Comparison of ENCODE assay signal across 17 cellular contexts in the genomic region with DNA sequence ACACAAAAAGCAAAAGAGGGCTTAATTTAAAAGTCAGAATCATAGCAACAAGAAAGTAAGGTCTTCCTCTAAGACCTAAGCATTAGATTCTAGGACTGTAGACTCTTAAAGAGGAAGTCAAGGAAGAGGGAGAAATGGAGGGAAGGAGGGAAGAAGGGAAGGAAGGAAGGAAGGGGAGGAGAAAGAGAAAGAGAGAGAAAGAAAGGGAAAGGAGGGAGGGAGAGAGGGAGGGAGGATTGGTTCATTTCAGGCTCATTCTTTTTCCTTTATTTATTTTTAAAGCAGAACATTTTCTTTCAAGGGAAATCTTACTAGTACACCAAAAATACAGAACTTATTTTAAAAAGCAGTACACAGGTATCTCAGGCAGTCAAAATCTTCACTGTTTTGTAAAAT.
A peak's percentile ranks its signal among the peaks of the same experiment; 100 is the strongest.
DNase-seq lines count a peak whose midpoint lies in the region; ATAC-seq, FAIRE-seq and TF ChIP-seq lines count a peak whose summit lies in the region.
"Had no signal": no experiment of that assay in that cellular context is flagged by ENCODE, and none has a peak within 500 bp of the region (broad histone marks: within the 10 kb centered on the region; RNA-seq: fewer than 3 reads in every experiment).

No MANE protein-coding gene starts in this region.

- H3K9me2 ChIP-seq in HCT116 (ENCODE audit: insufficient read depth), result no peaks in the 10 kb centered on the region

- peak overlapping the region in 1 of 2 experiments; percentile 16; a peak in 1 of 4 replicates for H3K4me3 ChIP-seq in HCT116 (replicated peaks in 1 of 2; ENCODE audit: low read depth in 1 of 2, low read length in 2 of 2)
- H3K4me3 ChIP-seq in adipocyte (ENCODE audit: low read length), result no peak overlapping the region
- no peak overlapping the region for H3K4me3 ChIP-seq in small intestine (ENCODE audit: low read depth in 1 of 2, low read length in 2 of 2)
- H3K4me3 ChIP-seq: HAP-1, skin epidermis had no signal

- H3K36me3 ChIP-seq in HCT116 (ENCODE audit: control insufficient read depth in 1 of 2, insufficient read depth in 2 of 2, low read length in 2 of 2) (peaks cover 3 to 28% of the 10 kb centered on the region in 2 experiments; a peak in 2 of 4 replicates), adipocyte (ENCODE audit: control insufficient read depth, insufficient read depth, low read length, severe bottlenecking) (peaks cover 41% of the 10 kb centered on the region), small intestine (ENCODE audit: control insufficient read depth in 2 of 2, insufficient read depth in 2 of 2, low read length in 2 of 2) (peaks cover 0 to 7% of the 10 kb centered on the region in 2 donors)

- no peak for DNase-seq in HCT116 (ENCODE audit: low read depth, low spot score)
- DNase-seq in adipocyte (ENCODE audit: low read depth), result no peak
- no peak for DNase-seq in immature natural killer cell
- no peak for DNase-seq in small intestine
- DNase-seq in HUDEP-2 (lab: John Stamatoyannopoulos, UW; ENCODE audit: unreplicated experiment in 76 of 76), result no peak
- no peak for DNase-seq in activated naive CD8-positive, alpha-beta T cell treated with anti-CD3 and anti-CD28 coated beads for 36 hours
- DNase-seq: activated naive CD8-positive, alpha-beta T cell treated with anti-CD3 and anti-CD28 coated beads, Interleukin-2, amount 10 ng/mL, durations not matched to agents 7 days and 5 days; DMS79; head of caudate nucleus; NCI-H2029 treated with DMSO at 0.1 percent for 48 hours; NCI-H69 had no signal

- H3K27ac ChIP-seq in HCT116 (ENCODE audit: low read depth, low read length), result peak overlapping the region; percentile 50
- peak overlapping the region; percentile 86 to 90 for H3K27ac ChIP-seq in small intestine (ENCODE audit: low read depth in 1 of 2, low read length in 1 of 2)

- peaks cover 27 to 38% of the 10 kb centered on the region in 2 experiments for H3K4me1 ChIP-seq in HCT116 (ENCODE audit: control insufficient read depth in 1 of 2, insufficient read depth in 2 of 2, low read length in 2 of 2)
- peaks cover 15% of the 10 kb centered on the region for H3K4me1 ChIP-seq in adipocyte (ENCODE audit: control insufficient read depth, insufficient read depth, low read length)
- H3K4me1 ChIP-seq in small intestine (ENCODE audit: control insufficient read depth in 2 of 2, insufficient read depth in 1 of 2, low read depth in 1 of 2, low read length in 1 of 2), result peaks cover 0 to 5% of the 10 kb centered on the region in 2 donors

- TF ChIP-seq RAD21 in HCT116 (IDR thresholded peaks at IDR 0.05; ENCODE audit: low read depth), result no peak

- no peaks in the 10 kb centered on the region; the same call in 1 of the 2 replicates for H3K79me2 ChIP-seq in HCT116 (ENCODE audit: insufficient read depth, low read length)

- CTCF ChIA-PET in HCT116 (lab: Charles Lee), result interaction anchor here (1.0 kb wide), 2 partner anchors 64 to 129 kb away, joined by 3 to 5 read pairs; no protein-coding TSS in a partner anchor

- TF ChIP-seq POLR2A in HCT116 (IDR thresholded peaks at IDR 0.05; ENCODE audit: borderline replicate concordance, extremely low read depth, insufficient read depth, insufficient read length), result no peak

- H3K27me3 ChIP-seq in HCT116 (ENCODE audit: insufficient read depth, low read length) (no peaks in the 10 kb centered on the region), adipocyte (replicated peaks; ENCODE audit: control insufficient read depth, insufficient read depth, low read length) (no peaks in the 10 kb centered on the region), small intestine (ENCODE audit: control insufficient read depth in 2 of 2, insufficient read depth in 2 of 2, low read length in 2 of 2) (no peaks in the 10 kb centered on the region)

- RAD21 ChIA-PET in HCT116 (lab: Charles Lee; ENCODE audit: low non-redundant PET in 1 of 2, low total read pairs in 2 of 2, uncharacterized antibody in 2 of 2, unreplicated experiment in 2 of 2), result interaction anchor here (0.6 to 0.8 kb wide), 4 partner anchors 45 to 129 kb away, joined by 3 to 5 read pairs (median 4); no protein-coding TSS in a partner anchor

- POLR2A ChIA-PET in HCT116 (lab: Charles Lee), result no interaction called here

- H3K9me3 Mint-ChIP-seq in immature natural killer cell, result no peaks in the 10 kb centered on the region
- no peaks in the 10 kb centered on the region for H3K9me3 Mint-ChIP-seq in activated T-helper 17 cell treated with anti-CD3 and anti-CD28 coated beads, Interleukin-2, amount 50 U/mL, for 72 hours
- no peaks in the 10 kb centered on the region for H3K9me3 Mint-ChIP-seq in activated naive CD8-positive, alpha-beta T cell treated with anti-CD3 and anti-CD28 coated beads for 36 hours
- H3K9me3 Mint-ChIP-seq: activated naive CD8-positive, alpha-beta T cell treated with anti-CD3 and anti-CD28 coated beads, Interleukin-2, amount 10 ng/mL, durations not matched to agents 7 days and 5 days; nephron; T-helper 1 cell treated with Interleukin-12 subunit alpha and Interleukin-12 subunit beta and Interleukin-4 antibody, amounts not matched to agents 30 μg/mL and 1 μg/mL, for 36 hours had no signal

- no peak for FAIRE-seq in small intestine (lab: Jason Lieb, UNC)

- peaks cover 11 to 13% of the 10 kb centered on the region in 2 donors for H3K4me1 Mint-ChIP-seq in immature natural killer cell
- no peaks in the 10 kb centered on the region for H3K4me1 Mint-ChIP-seq in activated T-helper 17 cell treated with anti-CD3 and anti-CD28 coated beads, Interleukin-2, amount 50 U/mL, for 72 hours
- H3K4me1 Mint-ChIP-seq in activated naive CD8-positive, alpha-beta T cell treated with anti-CD3 and anti-CD28 coated beads for 36 hours, result peaks cover 4% of the 10 kb centered on the region

- H3K4me2 ChIP-seq in HCT116 (ENCODE audit: low read length), result peak overlapping the region; percentile 62

- H3K4me3 Mint-ChIP-seq in immature natural killer cell, result no peak overlapping the region
- no peak overlapping the region for H3K4me3 Mint-ChIP-seq in activated T-helper 17 cell treated with anti-CD3 and anti-CD28 coated beads, Interleukin-2, amount 50 U/mL, for 72 hours
- no peak overlapping the region for H3K4me3 Mint-ChIP-seq in activated naive CD8-positive, alpha-beta T cell treated with anti-CD3 and anti-CD28 coated beads for 36 hours
- H3K4me3 Mint-ChIP-seq: activated naive CD8-positive, alpha-beta T cell treated with anti-CD3 and anti-CD28 coated beads, Interleukin-2, amount 10 ng/mL, durations not matched to agents 7 days and 5 days; nephron; T-helper 1 cell treated with Interleukin-12 subunit alpha and Interleukin-12 subunit beta and Interleukin-4 antibody, amounts not matched to agents 30 μg/mL and 1 μg/mL, for 36 hours had no signal

- ATAC-seq in HCT116 (no peak), GM21526 (IDR thresholded peaks at IDR 0.05; ENCODE audit: low FRiP score, unreplicated experiment) (no peak)
- no peak for ATAC-seq in activated T-helper 17 cell treated with anti-CD3 and anti-CD28 coated beads, Interleukin-2, amount 50 U/mL, for 72 hours (replicated peaks)

- H4K20me1 ChIP-seq in HCT116 (ENCODE audit: insufficient read depth), result no peaks in the 10 kb centered on the region

- H3K9ac ChIP-seq in HCT116 (ENCODE audit: low read length) (peak overlapping the region; percentile 40), adipocyte (ENCODE audit: low read length) (peak overlapping the region; percentile 25)

- H2AFZ ChIP-seq in HCT116 (ENCODE audit: low read depth, low read length, poor library complexity, severe bottlenecking), result no peak overlapping the region

- H3K9me3 ChIP-seq in HCT116 (ENCODE audit: control insufficient read depth in 1 of 2, insufficient read depth in 1 of 2, low read depth in 1 of 2, low read length in 2 of 2) (no peaks in the 10 kb centered on the region), adipocyte (ENCODE audit: control insufficient read depth, low read length) (no peaks in the 10 kb centered on the region), small intestine (ENCODE audit: control insufficient read depth, low read depth) (no peaks in the 10 kb centered on the region)
- H3K9me3 ChIP-seq: HAP-1 had no signal

- H3K27me3 Mint-ChIP-seq in immature natural killer cell (ENCODE audit: low read depth in 3 of 3), result peaks cover 0 to 3% (median 2%) of the 10 kb centered on the region in 3 donors
- no peaks in the 10 kb centered on the region for H3K27me3 Mint-ChIP-seq in activated T-helper 17 cell treated with anti-CD3 and anti-CD28 coated beads, Interleukin-2, amount 50 U/mL, for 72 hours
- H3K27me3 Mint-ChIP-seq in activated naive CD8-positive, alpha-beta T cell treated with anti-CD3 and anti-CD28 coated beads for 36 hours, result no peaks in the 10 kb centered on the region
- H3K27me3 Mint-ChIP-seq: activated naive CD8-positive, alpha-beta T cell treated with anti-CD3 and anti-CD28 coated beads, Interleukin-2, amount 10 ng/mL, durations not matched to agents 7 days and 5 days had no signal

- H3K36me3 Mint-ChIP-seq in immature natural killer cell, result peaks cover 17 to 36% (median 17%) of the 10 kb centered on the region in 3 donors
- H3K36me3 Mint-ChIP-seq in activated T-helper 17 cell treated with anti-CD3 and anti-CD28 coated beads, Interleukin-2, amount 50 U/mL, for 72 hours (ENCODE audit: low read depth), result no peaks in the 10 kb centered on the region
- no peaks in the 10 kb centered on the region for H3K36me3 Mint-ChIP-seq in activated naive CD8-positive, alpha-beta T cell treated with anti-CD3 and anti-CD28 coated beads for 36 hours
- H3K36me3 Mint-ChIP-seq: activated naive CD8-positive, alpha-beta T cell treated with anti-CD3 and anti-CD28 coated beads, Interleukin-2, amount 10 ng/mL, durations not matched to agents 7 days and 5 days had no signal

- no peak for TF ChIP-seq CTCF in HCT116 (IDR thresholded peaks at IDR 0.05 in 2 of 3, conservative IDR thresholded peaks at IDR 0.05 in 1 of 3; ENCODE audit: borderline replicate concordance in 1 of 3, insufficient read depth in 1 of 3, low read depth in 2 of 3, low read length in 2 of 3)

- H3K27ac Mint-ChIP-seq in immature natural killer cell, result peak overlapping the region in 5 of 6 donors; percentile 11 to 75 (median 39)
- H3K27ac Mint-ChIP-seq in activated T-helper 17 cell treated with anti-CD3 and anti-CD28 coated beads, Interleukin-2, amount 50 U/mL, for 72 hours, result no peak overlapping the region
- H3K27ac Mint-ChIP-seq in activated naive CD8-positive, alpha-beta T cell treated with anti-CD3 and anti-CD28 coated beads for 36 hours, result no peak overlapping the region
- H3K27ac Mint-ChIP-seq: nephron; T-helper 1 cell treated with Interleukin-12 subunit alpha and Interleukin-12 subunit beta and Interleukin-4 antibody, amounts not matched to agents 30 μg/mL and 1 μg/mL, for 36 hours had no signal

- intact Hi-C loops in HCT116 (cut with micrococcal nuclease), result loop anchor here (10.0 kb wide), 1 partner anchor 671 kb away; no protein-coding TSS in a partner anchor

- no TSS peak for BruUV-seq in HCT116 (replicated peaks; lab: Mats Ljungman, UMichigan)

TF ChIP-seq in HCT116, 20 proteins besides CTCF, POLR2A, EP300 and RAD21:
- TF ChIP-seq SP1 (IDR thresholded peaks at IDR 0.05; ENCODE audit: low read depth), result peak; percentile 6; the same call in 1 of the 2 replicates
- no peak for TF ChIP-seq SIN3A (IDR thresholded peaks at IDR 0.05; ENCODE audit: low read depth)
TF ChIP-seq in HCT116: peak in this region for 1.

Comparison
In these comparisons a context has a peak if more than half of its experiments do, and no peak if none do; other contexts are left out.
1. H3K27ac Mint-ChIP-seq: peak in immature natural killer cell (5 of 6); none in activated T-helper 17 cell treated with anti-CD3 and anti-CD28 coated beads, Interleukin-2, amount 50 U/mL, for 72 hours (single experiment) and activated naive CD8-positive, alpha-beta T cell treated with anti-CD3 and anti-CD28 coated beads for 36 hours (single experiment).